Comparison of ENCODE assay signal across 9 cellular contexts in genomic region chrX:9566150-9566621, GRCh38.
DNase-seq lines count a peak whose midpoint lies in the region; ATAC-seq, FAIRE-seq and TF ChIP-seq lines count a peak whose summit lies in the region.
"Had no signal": no experiment of that assay in that cellular context is flagged by ENCODE, and none has a peak within 500 bp of the region (broad histone marks: within the 10 kb centered on the region; RNA-seq: fewer than 3 reads in every experiment).

No MANE protein-coding gene starts in this region.

- intact Hi-C loops in stomach (cut with DNase I; ENCODE audit: low total_unique reads): no loop called here

- TF ChIP-seq CTCF in stomach (IDR thresholded peaks at IDR 0.05) (no peak), WTC11 (IDR thresholded peaks at IDR 0.05) (no peak)

- no peak for FAIRE-seq in HTR-8/SVneo (lab: Jason Lieb, UNC)
- FAIRE-seq: GM18507 had no signal

- H3K27me3 ChIP-seq in ACC112 (ENCODE audit: insufficient read depth, low read length): no peaks in the 10 kb centered on the region
- no peaks in the 10 kb centered on the region for H3K27me3 ChIP-seq in stomach

- CTCF ChIA-PET in WTC11 (lab: Charles Lee): no interaction called here

- peaks cover 41% of the 10 kb centered on the region for H3K4me1 ChIP-seq in ACC112 (ENCODE audit: control insufficient read depth, insufficient read depth, low read length, unreplicated experiment)
- peaks cover 0 to 20% (median 9%) of the 10 kb centered on the region in 4 donors for H3K4me1 ChIP-seq in stomach

- no peak overlapping the region for H2AFZ ChIP-seq in ACC112 (ENCODE audit: low read length, unreplicated experiment)

- 17 to 60% (median 51%) methylated on average over 6 of the region's 6 CpGs for WGBS in stomach, 5 donors

- peak overlapping the region; percentile 29 for H3K4me3 ChIP-seq in ACC112 (ENCODE audit: low read depth, low read length)
- no peak overlapping the region for H3K4me3 ChIP-seq in stomach

- POLR2A ChIA-PET in WTC11 (lab: Charles Lee): interaction anchor here (0.6 kb wide), 1 partner anchor 94 kb away, joined by 5 read pairs; no protein-coding TSS in a partner anchor

- H3K4me1 Mint-ChIP-seq in activated naive CD8-positive, alpha-beta T cell (ENCODE audit: low read depth): peaks cover 15% of the 10 kb centered on the region
- peaks cover 5 to 6% of the 10 kb centered on the region in 2 donors for H3K4me1 Mint-ChIP-seq in immature natural killer cell
- H3K4me1 Mint-ChIP-seq in WTC11: peaks cover 14% of the 10 kb centered on the region

- TF ChIP-seq EP300 in stomach (IDR thresholded peaks at IDR 0.05): no peak

- no peaks in the 10 kb centered on the region for H3K27me3 Mint-ChIP-seq in activated naive CD8-positive, alpha-beta T cell
- H3K27me3 Mint-ChIP-seq in immature natural killer cell (ENCODE audit: low read depth in 3 of 3) (peaks cover 0 to 3% (median 0%) of the 10 kb centered on the region in 3 donors), WTC11 (ENCODE audit: low read depth) (no peaks in the 10 kb centered on the region)

- peak overlapping the region; percentile 68 for H3K27ac Mint-ChIP-seq in activated naive CD8-positive, alpha-beta T cell
- H3K27ac Mint-ChIP-seq in immature natural killer cell (peak overlapping the region in 4 of 6 donors; percentile 19 to 74 (median 36)), WTC11 (no peak overlapping the region)

- no peaks in the 10 kb centered on the region for H3K9me3 Mint-ChIP-seq in activated naive CD8-positive, alpha-beta T cell (ENCODE audit: low read depth)
- H3K9me3 Mint-ChIP-seq in immature natural killer cell: peaks cover 0 to 2% (median 0%) of the 10 kb centered on the region in 6 donors
- H3K9me3 Mint-ChIP-seq in WTC11: no peaks in the 10 kb centered on the region

- H3K36me3 ChIP-seq in ACC112 (ENCODE audit: insufficient read depth, low read length): no peaks in the 10 kb centered on the region; the same call in 1 of the 2 replicates
- no peaks in the 10 kb centered on the region for H3K36me3 ChIP-seq in stomach

- peak overlapping the region; percentile 69 for H3K4me3 Mint-ChIP-seq in activated naive CD8-positive, alpha-beta T cell
- H3K4me3 Mint-ChIP-seq in immature natural killer cell: peak overlapping the region in 4 of 5 donors; percentile 39 to 73 (median 62)
- H3K4me3 Mint-ChIP-seq in WTC11: no peak overlapping the region

- TF ChIP-seq POLR2A in stomach (IDR thresholded peaks at IDR 0.05): no peak

- no peaks in the 10 kb centered on the region for H3K9me3 ChIP-seq in stomach

- no peaks in the 10 kb centered on the region for H3K36me3 Mint-ChIP-seq in activated naive CD8-positive, alpha-beta T cell
- H3K36me3 Mint-ChIP-seq in immature natural killer cell (no peaks in the 10 kb centered on the region), WTC11 (peaks cover 2% of the 10 kb centered on the region; the same call in 1 of the 2 replicates)

- H3K27ac ChIP-seq in ACC112 (ENCODE audit: low read depth, low read length) (peak overlapping the region; percentile 59), stomach (no peak overlapping the region)

- DNase-seq in HTR-8/SVneo (ENCODE audit: insufficient read length, low spot score) (peak; percentile 27), immature natural killer cell (no peak), stomach (peak; percentile 43), WTC11 (ENCODE audit: low spot score) (no peak), OCI-M2 (lab: John Stamatoyannopoulos, UW; ENCODE audit: unreplicated experiment) (no peak)
- no peak for DNase-seq in activated CD4-positive, CD25-positive, alpha-beta regulatory T cell treated with anti-CD3 and anti-CD28 coated beads, Interleukin-2, amount 50 U/mL, for 72 hours

- peaks cover 6% of the 10 kb centered on the region for H3K79me2 ChIP-seq in ACC112 (ENCODE audit: control insufficient read depth, insufficient read depth, low read length, unreplicated experiment)

- no peak for ATAC-seq in WTC11

TF ChIP-seq in WTC11, 78 proteins besides CTCF, POLR2A, EP300 and RAD21:
- no peak for TF ChIP-seq ZNF532 (CRISPR knock-in tag; IDR thresholded peaks at IDR 0.05; ENCODE audit: borderline replicate concordance)
- no peak for TF ChIP-seq ATF2 (CRISPR knock-in tag; IDR thresholded peaks at IDR 0.05; ENCODE audit: borderline replicate concordance, low read depth)
- TF ChIP-seq ZBTB21 (CRISPR knock-in tag; IDR thresholded peaks at IDR 0.05; ENCODE audit: borderline replicate concordance): no peak
- no peak for TF ChIP-seq TEAD1 (CRISPR knock-in tag; IDR thresholded peaks at IDR 0.05)
- no peak for TF ChIP-seq ETV6 (CRISPR knock-in tag; IDR thresholded peaks at IDR 0.05)
- TF ChIP-seq JUN (CRISPR knock-in tag; IDR thresholded peaks at IDR 0.05): no peak
- TF ChIP-seq TEAD4 (CRISPR knock-in tag; IDR thresholded peaks at IDR 0.05): no peak
- no peak for TF ChIP-seq RELA (CRISPR knock-in tag; IDR thresholded peaks at IDR 0.05; ENCODE audit: borderline replicate concordance)
- no peak for TF ChIP-seq JAZF1 (CRISPR knock-in tag; IDR thresholded peaks at IDR 0.05)

Comparison
In these comparisons a context has a peak if more than half of its experiments do, and no peak if none do; other contexts are left out.
1. DNase-seq: peak in HTR-8/SVneo (single experiment) and stomach (single experiment); none in immature natural killer cell (0 of 3), activated CD4-positive, CD25-positive, alpha-beta regulatory T cell treated with anti-CD3 and anti-CD28 coated beads, Interleukin-2, amount 50 U/mL, for 72 hours (single experiment), WTC11 (single experiment) and OCI-M2 (single experiment).